1 cellular context compared by ENCODE assay signal in genomic region chr19:10139952-10140351, GRCh38.
TF ChIP-seq lines count a peak whose summit lies in the region.

No MANE protein-coding gene starts in this region.

TF ChIP-seq in K562, 482 proteins besides CTCF, POLR2A, EP300 and RAD21:
- no peak for TF ChIP-seq PHF20 (IDR thresholded peaks at IDR 0.05; ENCODE audit: partially characterized antibody)
- peak; percentile 47; the same call in 1 of the 2 replicates for TF ChIP-seq ZBTB33 (CRISPR knock-in tag; IDR thresholded peaks at IDR 0.05)
